In the genomic region with DNA sequence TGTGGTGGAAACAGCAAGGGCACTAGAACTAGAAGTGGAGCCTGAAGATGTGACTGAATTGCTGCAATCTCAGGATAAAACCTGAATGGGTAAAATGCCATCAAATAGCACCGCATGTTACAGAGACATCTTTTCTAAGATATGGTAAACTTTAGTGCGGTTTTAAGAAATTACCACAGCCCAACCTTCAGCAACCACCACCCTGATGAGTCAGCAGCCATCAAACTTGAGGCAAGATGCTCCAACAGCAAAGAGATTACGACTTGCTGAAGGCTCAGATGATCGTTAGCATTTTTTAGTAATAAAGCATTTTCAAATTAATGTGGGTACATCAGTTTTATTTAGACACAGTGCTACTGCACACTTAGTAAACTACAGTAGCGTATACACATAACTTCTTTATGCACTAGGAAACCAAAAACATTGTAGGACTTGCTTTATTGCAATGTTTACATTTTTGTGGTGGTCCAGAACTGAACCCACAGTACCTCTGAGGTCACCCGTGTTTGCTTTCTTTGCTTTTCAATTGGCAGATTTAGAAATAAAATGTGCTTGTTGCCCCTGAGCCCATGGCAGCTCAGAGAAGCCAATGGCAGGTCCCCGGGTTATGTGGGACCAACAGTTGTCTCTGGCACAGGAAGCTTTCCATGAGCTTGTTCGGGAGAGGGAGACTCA, we compare ENCODE assay signal across 14 cellular contexts. TPM values are rescaled to one million over a fixed set of nuclear protein-coding genes. Genes with fewer than 3 reads are reported as not detected.
DNase-seq lines count a peak whose midpoint lies in the region; TF ChIP-seq lines count a peak whose summit lies in the region.
"Had no signal": no experiment of that assay in that cellular context is flagged by ENCODE, and none has a peak within 500 bp of the region (broad histone marks: within the 10 kb centered on the region; RNA-seq: fewer than 3 reads in every experiment).

No MANE protein-coding gene starts in this region.

- H3K4me1 Mint-ChIP-seq in activated T-cell treated with anti-CD3 and anti-CD28 coated beads, Interleukin-2, amount 50 U/mL, for 24 hours (ENCODE audit: low read depth): peaks cover 24% of the 10 kb centered on the region

- H3K4me1 ChIP-seq in osteoblast (ENCODE audit: insufficient read depth, low read length) (peaks cover 18% of the 10 kb centered on the region), suprapubic skin (no peaks in the 10 kb centered on the region)

- no peaks in the 10 kb centered on the region for H3K27me3 Mint-ChIP-seq in activated T-cell treated with anti-CD3 and anti-CD28 coated beads, Interleukin-2, amount 50 U/mL, for 24 hours

- H4K20me1 ChIP-seq in osteoblast (ENCODE audit: insufficient read depth, low read length): peaks cover 59% of the 10 kb centered on the region

- H3K4me3 ChIP-seq in osteoblast (ENCODE audit: insufficient read depth, low read length): no peak overlapping the region
- no peak overlapping the region for H3K4me3 ChIP-seq in suprapubic skin
- H3K4me3 ChIP-seq: GM12878 had no signal

- H3K36me3 ChIP-seq in osteoblast (ENCODE audit: insufficient read depth, low read length): peaks cover 78% of the 10 kb centered on the region
- peaks cover 80% of the 10 kb centered on the region for H3K36me3 ChIP-seq in suprapubic skin

- peak overlapping the region; percentile 39 for H3K4me2 ChIP-seq in osteoblast (ENCODE audit: insufficient read depth, low read length)

- WGBS in suprapubic skin: 84% methylated on average over 8 of the region's 8 CpGs

- H3K27me3 ChIP-seq in osteoblast (ENCODE audit: insufficient read depth, low read length) (no peaks in the 10 kb centered on the region), suprapubic skin (no peaks in the 10 kb centered on the region)

- H2AFZ ChIP-seq in osteoblast (ENCODE audit: low read length): no peak overlapping the region

- no peaks in the 10 kb centered on the region for H3K9me3 ChIP-seq in osteoblast (ENCODE audit: low read depth, low read length)
- H3K9me3 ChIP-seq in suprapubic skin: no peaks in the 10 kb centered on the region

- no peaks in the 10 kb centered on the region for H3K9me3 Mint-ChIP-seq in activated T-cell treated with anti-CD3 and anti-CD28 coated beads, Interleukin-2, amount 50 U/mL, for 24 hours

- peaks cover 80% of the 10 kb centered on the region for H3K36me3 Mint-ChIP-seq in activated T-cell treated with anti-CD3 and anti-CD28 coated beads, Interleukin-2, amount 50 U/mL, for 24 hours (ENCODE audit: low read depth)

- TF ChIP-seq CTCF in osteoblast (IDR thresholded peaks at IDR 0.05; ENCODE audit: extremely low read depth, low read depth, low read length) (no peak), suprapubic skin (IDR thresholded peaks at IDR 0.05) (no peak)

- no peak for TF ChIP-seq EP300 in suprapubic skin (IDR thresholded peaks at IDR 0.05)

- no peak for TF ChIP-seq POLR2A in suprapubic skin (IDR thresholded peaks at IDR 0.05)

- H3K27ac ChIP-seq in osteoblast (ENCODE audit: low read depth, low read length): peak overlapping the region; percentile 52
- H3K27ac ChIP-seq in suprapubic skin: no peak overlapping the region

- peaks cover 44% of the 10 kb centered on the region for H3K79me2 ChIP-seq in osteoblast (ENCODE audit: insufficient read depth, low read length)

- DNase-seq in activated T-cell treated with anti-CD3 and anti-CD28 coated beads, Interleukin-2, amount 50 U/mL, for 24 hours: no peak
- DNase-seq in activated T-cell treated with anti-CD3 and anti-CD28 coated beads for 4 hours (no peak), MV-4-11 (lab: John Stamatoyannopoulos, UW) (peak; percentile 75), astrocyte of the hippocampus (ENCODE audit: low read depth, low spot score) (peak; percentile 80), osteoblast (ENCODE audit: insufficient read length, low spot score, missing footprints) (peak; percentile 88), islet precursor cell (no peak), suprapubic skin (ENCODE audit: low spot score in 2 of 2) (no peak)
- DNase-seq in stimulated activated CD4-positive, alpha-beta T cell treated with anti-CD3 and anti-CD28 coated beads, Interleukin-4, amount 100 ng/mL, for 1 hour: no peak
- DNase-seq: ACHN, amniotic stem cell, NCI-H1417, NCI-H446 treated with DMSO at 0.1 percent for 48 hours, trophoblast cell had no signal

- peak overlapping the region; percentile 44 for H3K27ac Mint-ChIP-seq in activated T-cell treated with anti-CD3 and anti-CD28 coated beads, Interleukin-2, amount 50 U/mL, for 24 hours

- no peak overlapping the region for H3K4me3 Mint-ChIP-seq in activated T-cell treated with anti-CD3 and anti-CD28 coated beads, Interleukin-2, amount 50 U/mL, for 24 hours

RNA-seq across cellular contexts. Expression of gene GOLGA3, which starts 15.9 kb away (rescaled TPM):
- total RNA-seq in osteoblast (102 and 127 TPM in 2 replicates), suprapubic skin (10 to 100 TPM; 75.8 to 98.4 (median 81.0) TPM)

RNA-seq across cellular contexts. Expression of gene ANKLE2, which starts 51.1 kb away (rescaled TPM):
- total RNA-seq in osteoblast: 79.9 and 86.1 TPM in 2 replicates
- total RNA-seq in suprapubic skin: 100 to 1,000 TPM in 2 of 4 donors, 10 to 100 TPM in 2; 74.7 to 222 (median 111) TPM

Comparison
In these comparisons a context has a peak if more than half of its experiments do, and no peak if none do; other contexts are left out.
1. DNase-seq: peak in MV-4-11 (single experiment), astrocyte of the hippocampus (single experiment) and osteoblast (single experiment); none in activated T-cell treated with anti-CD3 and anti-CD28 coated beads, Interleukin-2, amount 50 U/mL, for 24 hours (single experiment), activated T-cell treated with anti-CD3 and anti-CD28 coated beads for 4 hours (single experiment), stimulated activated CD4-positive, alpha-beta T cell treated with anti-CD3 and anti-CD28 coated beads, Interleukin-4, amount 100 ng/mL, for 1 hour (single experiment), islet precursor cell (single experiment) and suprapubic skin (0 of 2).